9 cellular contexts compared by ENCODE assay signal in genomic region chr16:27402964-27403600, GRCh38. TPM values are rescaled to one million over a fixed set of nuclear protein-coding genes. Genes with fewer than 3 reads are reported as not detected.
DNase-seq lines count a peak whose midpoint lies in the region; ATAC-seq and TF ChIP-seq lines count a peak whose summit lies in the region.
"Had no signal": no experiment of that assay in that cellular context is flagged by ENCODE, and none has a peak within 500 bp of the region (broad histone marks: within the 10 kb centered on the region; RNA-seq: fewer than 3 reads in every experiment).

No MANE protein-coding gene starts in this region.

- H4K20me1 ChIP-seq in DND-41 (ENCODE audit: insufficient read depth, low read length) (no peaks in the 10 kb centered on the region), OCI-LY1 (ENCODE audit: insufficient read depth, low read length) (no peaks in the 10 kb centered on the region)

- no peak overlapping the region for H2AK5ac ChIP-seq in neuronal stem cell (ENCODE audit: low read depth, low read length)

- no peak overlapping the region for H3K14ac ChIP-seq in neuronal stem cell (ENCODE audit: low read length)

- H3K9me2 ChIP-seq in OCI-LY1 (ENCODE audit: low read depth, low read length), result no peaks in the 10 kb centered on the region

- no peak overlapping the region for H2BK5ac ChIP-seq in neuronal stem cell (ENCODE audit: low read length)

- H3K79me1 ChIP-seq in neuronal stem cell (ENCODE audit: low read depth, low read length), result no peaks in the 10 kb centered on the region

- DNase-seq in DND-41, result no peak
- DNase-seq in activated naive CD4-positive, alpha-beta T cell treated with anti-CD3 and anti-CD28 coated beads, Interleukin-2, amount 50 U/mL, for 16 hours, result peak; percentile 47
- DNase-seq in neuronal stem cell (ENCODE audit: low spot score), result no peak
- DNase-seq in glomerular visceral epithelial cell (ENCODE audit: extremely low spot score), result no peak
- DNase-seq in COLO829 (ENCODE audit: low spot score), result no peak
- DNase-seq in DMS153 treated with DMSO at 0.1 percent for 48 hours (lab: John Stamatoyannopoulos, UW; ENCODE audit: unreplicated experiment), result no peak
- DNase-seq in COR-L47 (lab: John Stamatoyannopoulos, UW), result no peak

- H3K9me3 ChIP-seq in DND-41 (ENCODE audit: insufficient read depth, low read length, severe bottlenecking) (no peaks in the 10 kb centered on the region), OCI-LY1 (ENCODE audit: low read length) (no peaks in the 10 kb centered on the region), neuronal stem cell (replicated peaks in 1 of 2; ENCODE audit: control insufficient read depth in 2 of 2, insufficient read depth in 1 of 2, low read depth in 1 of 2, low read length in 2 of 2) (no peaks in the 10 kb centered on the region)

- no peak overlapping the region for H4K91ac ChIP-seq in neuronal stem cell (ENCODE audit: low read depth, low read length, poor library complexity)

- H3K27me3 ChIP-seq in DND-41 (ENCODE audit: insufficient read depth, low read length, poor library complexity) (no peaks in the 10 kb centered on the region), OCI-LY1 (ENCODE audit: insufficient read depth, low read length) (peaks cover 6% of the 10 kb centered on the region), neuronal stem cell (ENCODE audit: control insufficient read depth in 3 of 3, insufficient read depth in 3 of 3, low read depth in 1 of 3, low read length in 3 of 3) (peaks cover 0 to 19% (median 0%) of the 10 kb centered on the region in 3 experiments)

- WGBS in neuronal stem cell (ENCODE audit: extremely low coverage in 2 of 2, insufficient read length in 2 of 2, insufficient replicate concordance in 1 of 2), 2 donors, result no CpG with 5 or more reads among the region's 20 CpGs

- H3K36me3 ChIP-seq in DND-41 (ENCODE audit: insufficient read depth, low read length) (no peaks in the 10 kb centered on the region), OCI-LY1 (ENCODE audit: insufficient read depth, low read length) (no peaks in the 10 kb centered on the region), neuronal stem cell (replicated peaks in 1 of 2; ENCODE audit: control insufficient read depth in 2 of 2, insufficient read depth in 2 of 2, low read length in 2 of 2) (no peaks in the 10 kb centered on the region)

- H2BK12ac ChIP-seq in neuronal stem cell (ENCODE audit: low read length), result no peak overlapping the region

- no peaks in the 10 kb centered on the region for H3F3A ChIP-seq in OCI-LY1 (ENCODE audit: insufficient read depth, low read length)

- H3K27ac ChIP-seq in DND-41 (ENCODE audit: low read length) (peak overlapping the region; percentile 63), OCI-LY1 (ENCODE audit: low read depth, low read length, poor library complexity, severe bottlenecking) (peak overlapping the region; percentile 36), neuronal stem cell (replicated peaks; ENCODE audit: low read length) (no peak overlapping the region)
- H3K27ac ChIP-seq: parathyroid adenoma had no signal

- no peak overlapping the region for H4K8ac ChIP-seq in neuronal stem cell (ENCODE audit: low read depth, low read length)

- peak overlapping the region; percentile 45 for H3K23ac ChIP-seq in neuronal stem cell (ENCODE audit: low read depth, low read length, poor library complexity)

- peak overlapping the region; percentile 63 for H3K4me2 ChIP-seq in DND-41 (ENCODE audit: insufficient read depth, low read length)
- peak overlapping the region; percentile 62 for H3K4me2 ChIP-seq in OCI-LY1 (ENCODE audit: low read length)
- H3K4me2 ChIP-seq in neuronal stem cell (ENCODE audit: insufficient read depth, low read length, poor library complexity, severe bottlenecking), result no peak overlapping the region

- H2BK120ac ChIP-seq in neuronal stem cell (ENCODE audit: low read depth, low read length), result no peak overlapping the region

- no peak for ATAC-seq in DND-41 (ENCODE audit: insufficient read depth, low read depth)

- TF ChIP-seq CTCF in DND-41 (IDR thresholded peaks at IDR 0.05; ENCODE audit: borderline replicate concordance, extremely low read depth, low read length, poor library complexity, severe bottlenecking), result no peak
- no peak for TF ChIP-seq CTCF in OCI-LY1 (IDR thresholded peaks at IDR 0.05; ENCODE audit: low read length)

- H2BK15ac ChIP-seq in neuronal stem cell (ENCODE audit: low read length), result no peak overlapping the region

- H3K4me3 ChIP-seq in DND-41 (ENCODE audit: low read depth in 1 of 2, low read length in 2 of 2) (peak overlapping the region in 1 of 2 experiments; percentile 41; a peak in 2 of 4 replicates), OCI-LY1 (ENCODE audit: low read depth, low read length, poor library complexity, severe bottlenecking) (peak overlapping the region; percentile 55), neuronal stem cell (ENCODE audit: low read length in 2 of 2) (no peak overlapping the region)

- H3K79me2 ChIP-seq in DND-41 (ENCODE audit: insufficient read depth, low read length), result no peaks in the 10 kb centered on the region
- H3K79me2 ChIP-seq in OCI-LY1 (ENCODE audit: insufficient read depth, low read length), result no peaks in the 10 kb centered on the region
- H3K79me2 ChIP-seq: parathyroid adenoma had no signal

- no peak overlapping the region for H2AFZ ChIP-seq in DND-41 (ENCODE audit: low read depth, low read length)
- H2AFZ ChIP-seq in OCI-LY1 (ENCODE audit: low read length), result no peak overlapping the region
- no peak overlapping the region for H2AFZ ChIP-seq in neuronal stem cell (ENCODE audit: low read length)

- no peak overlapping the region for H3K4ac ChIP-seq in neuronal stem cell (ENCODE audit: low read length)

- H3K4me1 ChIP-seq in DND-41 (ENCODE audit: insufficient read depth, low read length) (peaks cover 46% of the 10 kb centered on the region), OCI-LY1 (ENCODE audit: insufficient read depth, low read length, severe bottlenecking) (peaks cover 40% of the 10 kb centered on the region), neuronal stem cell (ENCODE audit: control insufficient read depth in 2 of 2, insufficient read depth in 1 of 2, low read depth in 1 of 2, low read length in 2 of 2) (peaks cover 6 to 7% of the 10 kb centered on the region in 2 donors)
- H3K4me1 ChIP-seq: parathyroid adenoma had no signal

- peak overlapping the region; percentile 17 for H3K18ac ChIP-seq in neuronal stem cell (ENCODE audit: low read length)

- H3K9ac ChIP-seq in DND-41 (ENCODE audit: low read depth, low read length), result peak overlapping the region; percentile 42; the same call in 1 of the 2 replicates
- H3K9ac ChIP-seq in OCI-LY1 (ENCODE audit: low read length), result peak overlapping the region; percentile 36; the same call in 1 of the 2 replicates
- H3K9ac ChIP-seq in neuronal stem cell (ENCODE audit: low read depth, low read length, poor library complexity), result no peak overlapping the region
- H3K9ac ChIP-seq: parathyroid adenoma had no signal

RNA-seq across cellular contexts. Expression of gene IL21R, which starts 1.1 kb away (rescaled TPM):
- polyA plus RNA-seq in neuronal stem cell (2013, experiment 1 of 2), result 0.13 TPM
- 0.14 TPM for polyA plus RNA-seq in neuronal stem cell (2013, experiment 2 of 2)
